9 cellular contexts compared by ENCODE assay signal in the genomic region with DNA sequence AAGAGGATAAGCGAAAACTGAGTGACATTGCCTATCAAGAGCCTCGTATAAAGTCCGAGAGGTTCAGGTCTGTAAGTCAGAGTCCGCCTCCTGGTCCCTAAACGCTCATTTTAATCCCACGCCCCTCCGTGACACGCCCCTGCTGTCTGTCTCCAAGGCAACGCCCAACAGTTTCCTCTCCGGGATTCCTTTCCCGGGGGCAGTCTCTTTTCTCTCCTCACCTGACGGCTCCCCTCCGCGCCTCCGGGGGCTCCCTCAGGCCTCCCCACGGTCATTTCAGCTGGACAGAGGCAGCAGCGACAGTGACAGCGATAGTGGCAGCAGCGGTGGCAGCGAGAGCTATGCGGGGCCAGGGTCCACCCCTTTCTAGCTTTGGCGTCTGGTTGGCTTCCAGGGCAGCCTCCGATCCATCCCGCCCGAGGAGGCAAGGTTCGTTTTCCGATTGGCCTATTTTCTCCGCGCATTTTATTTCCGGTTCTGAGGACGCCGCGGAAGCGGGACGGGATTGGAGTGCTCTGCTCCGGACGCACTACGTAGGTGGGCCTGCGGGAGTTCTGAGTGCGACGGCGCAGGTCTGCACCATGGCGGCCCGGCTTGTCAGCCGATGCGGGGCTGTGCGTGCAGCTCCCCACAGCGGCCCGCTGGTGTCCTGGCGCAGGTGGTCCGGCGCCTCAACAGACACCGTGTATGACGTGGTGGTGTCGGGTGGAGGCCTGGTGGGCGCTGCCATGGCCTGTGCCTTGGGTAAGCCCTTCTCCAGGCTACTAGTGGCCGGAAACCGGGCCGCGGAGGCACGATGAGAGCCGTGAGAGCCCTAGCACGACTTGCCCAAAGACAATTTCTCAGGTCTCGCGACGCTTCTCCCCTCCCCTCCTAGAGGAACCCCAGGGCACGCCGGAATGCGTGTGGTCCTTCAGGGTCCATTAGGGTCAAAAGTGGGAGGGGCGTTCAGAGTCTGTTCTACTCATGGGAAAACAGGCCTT.
DNase-seq lines count a peak whose midpoint lies in the region; ATAC-seq, FAIRE-seq and TF ChIP-seq lines count a peak whose summit lies in the region.
"Had no signal": no experiment of that assay in that cellular context is flagged by ENCODE, and none has a peak within 500 bp of the region (broad histone marks: within the 10 kb centered on the region; RNA-seq: fewer than 3 reads in every experiment).

A gene (plus strand): TSS at position 551 of the 983 bp plus-strand sequence. CDS start 31 bp downstream, at position 582.
A gene with protein sequence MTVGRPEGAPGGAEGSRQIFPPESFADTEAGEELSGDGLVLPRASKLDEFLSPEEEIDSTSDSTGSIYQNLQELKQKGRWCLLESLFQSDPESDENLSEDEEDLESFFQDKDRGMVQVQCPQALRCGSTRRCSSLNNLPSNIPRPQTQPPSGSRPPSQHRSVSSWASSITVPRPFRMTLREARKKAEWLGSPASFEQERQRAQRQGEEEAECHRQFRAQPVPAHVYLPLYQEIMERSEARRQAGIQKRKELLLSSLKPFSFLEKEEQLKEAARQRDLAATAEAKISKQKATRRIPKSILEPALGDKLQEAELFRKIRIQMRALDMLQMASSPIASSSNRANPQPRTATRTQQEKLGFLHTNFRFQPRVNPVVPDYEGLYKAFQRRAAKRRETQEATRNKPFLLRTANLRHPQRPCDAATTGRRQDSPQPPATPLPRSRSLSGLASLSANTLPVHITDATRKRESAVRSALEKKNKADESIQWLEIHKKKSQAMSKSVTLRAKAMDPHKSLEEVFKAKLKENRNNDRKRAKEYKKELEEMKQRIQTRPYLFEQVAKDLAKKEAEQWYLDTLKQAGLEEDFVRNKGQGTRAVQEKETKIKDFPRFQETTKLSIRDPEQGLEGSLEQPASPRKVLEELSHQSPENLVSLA (minus strand): TSS at position 343 of the 983 bp plus-strand sequence. CDS start 68 bp downstream, at position 275.

- H3K4me3 Mint-ChIP-seq in central memory CD8-positive, alpha-beta T cell = peak within 1 kb of the TSS; percentile 98

- peaks cover 24% of the 10 kb centered on the region for H3K36me3 Mint-ChIP-seq in central memory CD8-positive, alpha-beta T cell (ENCODE audit: insufficient read depth)

- DNase-seq in AG09309 (ENCODE audit: low read depth) = peak; percentile 81
- peak; percentile 99 for DNase-seq in NCI-H226
- peak; percentile 71 to 85 (median 81) for DNase-seq in activated CD4-positive, CD25-positive, alpha-beta regulatory T cell (lab: John Stamatoyannopoulos, UW)
- peak; percentile 87 to 92 for DNase-seq in central memory CD8-positive, alpha-beta T cell (ENCODE audit: low spot score in 2 of 2)
- DNase-seq in stimulated activated CD4-positive, alpha-beta T cell treated with anti-CD3 and anti-CD28 coated beads, Interleukin-12 subunit alpha, Interleukin-12 subunit beta, amount 100 ng/mL, for 4 hours = peak; percentile 80

- peaks cover 14% of the 10 kb centered on the region for H3K4me1 Mint-ChIP-seq in central memory CD8-positive, alpha-beta T cell

- peak; percentile 90 for ATAC-seq in GM18909 (IDR thresholded peaks at IDR 0.05; ENCODE audit: poor library complexity, unreplicated experiment)
- peak; percentile 86 for ATAC-seq in HG03175 (IDR thresholded peaks at IDR 0.05; ENCODE audit: unreplicated experiment)
- ATAC-seq in central memory CD8-positive, alpha-beta T cell (replicated peaks; ENCODE audit: extremely low read depth, poor library complexity, severe bottlenecking) = peak; percentile 96

- no peaks in the 10 kb centered on the region for H3K9me3 Mint-ChIP-seq in central memory CD8-positive, alpha-beta T cell

- TF ChIP-seq CTCF in AG09309 (IDR thresholded peaks at IDR 0.05; ENCODE audit: control insufficient read depth, insufficient read depth, low read depth, low read length, missing control alignments) = no peak

- H3K27ac Mint-ChIP-seq in central memory CD8-positive, alpha-beta T cell (ENCODE audit: low read depth) = peak within 1 kb of the TSS; percentile 97

- no peaks in the 10 kb centered on the region for H3K27me3 Mint-ChIP-seq in central memory CD8-positive, alpha-beta T cell

- H3K4me3 ChIP-seq in AG09309 (ENCODE audit: control insufficient read depth, low read depth, low read length) = peak within 1 kb of the TSS; percentile 96

- FAIRE-seq in islet of Langerhans (lab: Jason Lieb, UNC) = peak; percentile 30
- FAIRE-seq: colon had no signal

Comparison
In these comparisons a context has a peak if more than half of its experiments do, and no peak if none do; other contexts are left out.
1. Peak in every context shown above with its lines: DNase-seq, ATAC-seq and H3K4me3 ChIP-seq.